In the genomic region with DNA sequence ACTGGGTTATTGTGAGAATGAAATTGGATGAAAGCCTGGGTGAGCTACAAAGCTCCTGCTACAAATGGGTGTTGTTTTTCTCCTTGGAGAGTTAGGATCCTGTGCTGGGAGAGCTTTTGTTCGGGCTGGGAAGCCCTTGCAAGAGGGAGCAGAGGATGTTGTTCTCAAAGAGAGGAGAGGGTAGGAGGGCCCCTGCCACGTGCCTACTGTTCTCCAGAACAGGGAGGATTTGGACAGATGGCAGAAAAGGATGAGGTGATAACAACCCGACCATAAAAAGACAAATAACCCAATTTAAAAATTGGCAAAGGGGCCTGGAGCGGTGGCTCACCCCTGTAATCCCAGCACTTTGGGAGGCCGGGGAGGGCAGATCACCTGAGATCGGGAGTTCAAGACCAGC, we compare ENCODE assay signal across 17 cellular contexts.
DNase-seq lines count a peak whose midpoint lies in the region; ATAC-seq and TF ChIP-seq lines count a peak whose summit lies in the region.
"Had no signal": no experiment of that assay in that cellular context is flagged by ENCODE, and none has a peak within 500 bp of the region (broad histone marks: within the 10 kb centered on the region; RNA-seq: fewer than 3 reads in every experiment).

No MANE protein-coding gene starts in this region.

- H3K4me1 ChIP-seq in endodermal cell (ENCODE audit: control insufficient read depth, insufficient read depth, low read length) (no peaks in the 10 kb centered on the region), body of pancreas (no peaks in the 10 kb centered on the region)

- H3K9me3 ChIP-seq in endodermal cell (ENCODE audit: control insufficient read depth, low read length), result no peaks in the 10 kb centered on the region
- no peaks in the 10 kb centered on the region for H3K9me3 ChIP-seq in body of pancreas

- H3K4me3 Mint-ChIP-seq in endodermal cell, result no peak overlapping the region
- H3K4me3 Mint-ChIP-seq: T-cell had no signal

- H3K27ac Mint-ChIP-seq in endodermal cell, result no peak overlapping the region
- H3K27ac Mint-ChIP-seq: T-cell had no signal

- TF ChIP-seq CTCF in endodermal cell (conservative IDR thresholded peaks at IDR 0.05), result no peak
- no peak for TF ChIP-seq CTCF in body of pancreas (IDR thresholded peaks at IDR 0.05)

- intact Hi-C loops in body of pancreas (cut with DNase I), result no loop called here

- H3K4me3 ChIP-seq in endodermal cell (ENCODE audit: low read length) (no peak overlapping the region), body of pancreas (no peak overlapping the region)
- H3K4me3 ChIP-seq: GM12878 had no signal

- H3K27ac ChIP-seq in endodermal cell (ENCODE audit: low read depth, low read length), result no peak overlapping the region
- H3K27ac ChIP-seq in body of pancreas, result no peak overlapping the region

- H3K9me3 Mint-ChIP-seq in endodermal cell, result no peaks in the 10 kb centered on the region
- H3K9me3 Mint-ChIP-seq: T-cell had no signal

- H3K27me3 ChIP-seq in endodermal cell (ENCODE audit: control insufficient read depth, insufficient read depth, low read length, poor library complexity, severe bottlenecking) (no peaks in the 10 kb centered on the region), body of pancreas (no peaks in the 10 kb centered on the region)

- no peak overlapping the region for H3K9ac ChIP-seq in endodermal cell (ENCODE audit: extremely low read depth, low read length, poor library complexity, severe bottlenecking)

- H3K36me3 Mint-ChIP-seq in endodermal cell (ENCODE audit: low read depth), result no peaks in the 10 kb centered on the region
- H3K36me3 Mint-ChIP-seq: T-cell had no signal

- peaks cover 3% of the 10 kb centered on the region for H3K4me1 Mint-ChIP-seq in endodermal cell

- H3K36me3 ChIP-seq in endodermal cell (ENCODE audit: control insufficient read depth, insufficient read depth, low read length), result no peaks in the 10 kb centered on the region
- H3K36me3 ChIP-seq in body of pancreas (replicated peaks in 1 of 2; ENCODE audit: insufficient read depth in 1 of 2, low read depth in 2 of 2), result no peaks in the 10 kb centered on the region

- DNase-seq in NCI-H1092 treated with DMSO at 0.1 percent for 48 hours (lab: John Stamatoyannopoulos, UW) (peak; percentile 20), NCI-H1092 (lab: John Stamatoyannopoulos, UW) (no peak), D341Med (ENCODE audit: low spot score) (peak; percentile 60), NCI-H2171 treated with DMSO at 0.1 percent for 48 hours (lab: John Stamatoyannopoulos, UW) (peak; percentile 79), endodermal cell (peak; percentile 19), activated gamma-delta T cell treated with Interleukin-2 at 50 U/mL for 16 hours (no peak), body of pancreas (no peak)
- DNase-seq: 8988T, C1 segment of cervical spinal cord, IMR-90, Kasumi-1, NCI-H187, PC-3 had no signal

- TF ChIP-seq POLR2A in body of pancreas (IDR thresholded peaks at IDR 0.05), result no peak

- ATAC-seq in body of pancreas (no peak), GM18511 (IDR thresholded peaks at IDR 0.05; ENCODE audit: unreplicated experiment) (no peak)
- ATAC-seq: GM12878, HCT116, PC-3, T-cell had no signal

- H3K27me3 Mint-ChIP-seq in endodermal cell (ENCODE audit: insufficient read depth), result no peaks in the 10 kb centered on the region

- 91 to 95% methylated on average over 5 to 6 of the region's 6 CpGs for WGBS in endodermal cell (ENCODE audit: insufficient coverage in 1 of 2, insufficient read length in 1 of 2), 2 experiments
- WGBS in body of pancreas, 2 donors, result 85 to 90% methylated on average over 6 of the region's 6 CpGs

Comparison
In these comparisons a context has a peak if more than half of its experiments do, and no peak if none do; other contexts are left out.
1. DNase-seq: peak in NCI-H1092 treated with DMSO at 0.1 percent for 48 hours (single experiment), D341Med (single experiment), NCI-H2171 treated with DMSO at 0.1 percent for 48 hours (single experiment) and endodermal cell (single experiment); none in NCI-H1092 (single experiment), activated gamma-delta T cell treated with Interleukin-2 at 50 U/mL for 16 hours (single experiment) and body of pancreas (0 of 4).